ENCODE assay signal across 18 cellular contexts in the genomic region with DNA sequence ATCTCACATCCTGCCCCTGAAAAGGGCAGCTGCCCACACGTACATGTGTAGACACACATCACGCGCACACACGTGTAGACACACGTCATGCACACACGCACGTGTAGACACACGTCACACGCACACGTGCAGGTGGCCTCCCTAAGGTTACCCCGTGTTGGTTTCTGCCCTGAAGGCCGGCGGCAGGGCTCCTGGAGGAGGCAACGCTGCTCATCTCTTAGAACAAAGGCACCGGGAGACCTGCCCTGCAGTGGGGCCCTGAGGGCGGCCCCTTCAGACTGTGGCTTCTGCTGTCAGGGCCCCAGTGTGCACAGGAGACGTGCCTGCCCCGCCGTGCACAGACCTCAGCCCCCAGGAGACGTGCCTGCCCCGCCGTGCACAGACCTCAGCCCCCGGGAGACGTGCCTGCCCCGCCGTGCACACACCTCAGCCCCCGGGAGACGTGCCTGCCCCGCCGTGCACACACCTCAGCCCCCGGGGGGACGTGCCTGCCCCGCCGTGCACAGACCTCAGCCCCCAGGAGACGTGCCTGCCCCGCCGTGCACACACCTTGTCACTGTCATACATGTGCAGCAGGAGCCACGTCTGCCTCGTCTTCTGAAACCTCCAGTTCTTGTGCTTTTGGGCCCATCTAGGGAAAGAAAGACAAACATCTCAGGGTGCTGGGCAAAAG.
DNase-seq lines count a peak whose midpoint lies in the region; ATAC-seq and TF ChIP-seq lines count a peak whose summit lies in the region.
"Had no signal": no experiment of that assay in that cellular context is flagged by ENCODE, and none has a peak within 500 bp of the region (broad histone marks: within the 10 kb centered on the region; RNA-seq: fewer than 3 reads in every experiment).

No MANE protein-coding gene starts in this region.

- H3K4me3 Mint-ChIP-seq in nephron progenitor cell = no peak overlapping the region
- H3K4me3 Mint-ChIP-seq: activated naive CD8-positive, alpha-beta T cell treated with anti-CD3 and anti-CD28 coated beads, Interleukin-2, amount 50 U/mL, for 24 hours had no signal

- no peaks in the 10 kb centered on the region for H3K36me3 Mint-ChIP-seq in nephron progenitor cell (ENCODE audit: low read depth)

- H3K9ac ChIP-seq in OCI-LY1 (ENCODE audit: low read length) = peak overlapping the region; percentile 37; the same call in 1 of the 2 replicates

- H3K36me3 ChIP-seq in GM06990 (ENCODE audit: control insufficient read depth, insufficient read depth, low read length) = peaks cover 18% of the 10 kb centered on the region
- peaks cover 5% of the 10 kb centered on the region; the same call in 1 of the 2 replicates for H3K36me3 ChIP-seq in OCI-LY1 (ENCODE audit: insufficient read depth, low read length)

- TF ChIP-seq CTCF in GM06990 (IDR thresholded peaks at IDR 0.05; ENCODE audit: insufficient read depth, low read length, poor library complexity, severe bottlenecking) = no peak
- no peak for TF ChIP-seq CTCF in OCI-LY1 (IDR thresholded peaks at IDR 0.05; ENCODE audit: low read length)
- TF ChIP-seq CTCF in nephron progenitor cell (IDR thresholded peaks at IDR 0.05) = no peak

- no peak overlapping the region for H3K4me3 ChIP-seq in GM06990 (replicated peaks; ENCODE audit: low read depth, low read length)
- peak overlapping the region; percentile 9 for H3K4me3 ChIP-seq in OCI-LY1 (ENCODE audit: low read depth, low read length, poor library complexity, severe bottlenecking)

- H3K27me3 ChIP-seq in GM06990 (replicated peaks; ENCODE audit: control insufficient read depth, insufficient read depth, low read length) = no peaks in the 10 kb centered on the region
- no peaks in the 10 kb centered on the region for H3K27me3 ChIP-seq in OCI-LY1 (ENCODE audit: insufficient read depth, low read length)

- peaks cover 47% of the 10 kb centered on the region for H3K4me1 Mint-ChIP-seq in nephron progenitor cell
- H3K4me1 Mint-ChIP-seq: activated naive CD8-positive, alpha-beta T cell treated with anti-CD3 and anti-CD28 coated beads, Interleukin-2, amount 50 U/mL, for 24 hours had no signal

- peak overlapping the region; percentile 26; the same call in 1 of the 2 replicates for H3K4me2 ChIP-seq in OCI-LY1 (ENCODE audit: low read length)

- no peaks in the 10 kb centered on the region for H3K9me3 Mint-ChIP-seq in nephron progenitor cell
- H3K9me3 Mint-ChIP-seq: activated naive CD8-positive, alpha-beta T cell treated with anti-CD3 and anti-CD28 coated beads, Interleukin-2, amount 50 U/mL, for 24 hours had no signal

- no peaks in the 10 kb centered on the region; the same call in 1 of the 2 replicates for H3F3A ChIP-seq in OCI-LY1 (ENCODE audit: insufficient read depth, low read length)

- no peaks in the 10 kb centered on the region for H3K79me2 ChIP-seq in OCI-LY1 (ENCODE audit: insufficient read depth, low read length)

- H3K9me2 ChIP-seq in OCI-LY1 (ENCODE audit: low read depth, low read length) = no peaks in the 10 kb centered on the region

- peak overlapping the region; percentile 91 for H3K27ac Mint-ChIP-seq in nephron progenitor cell
- H3K27ac Mint-ChIP-seq: activated naive CD8-positive, alpha-beta T cell treated with anti-CD3 and anti-CD28 coated beads, Interleukin-2, amount 50 U/mL, for 24 hours had no signal

- H3K9me3 ChIP-seq in OCI-LY1 (ENCODE audit: low read length) = no peaks in the 10 kb centered on the region

- H3K27me3 Mint-ChIP-seq in nephron progenitor cell (ENCODE audit: low read depth, poor library complexity) = no peaks in the 10 kb centered on the region
- H3K27me3 Mint-ChIP-seq: activated naive CD8-positive, alpha-beta T cell treated with anti-CD3 and anti-CD28 coated beads, Interleukin-2, amount 50 U/mL, for 24 hours had no signal

- H2AFZ ChIP-seq in OCI-LY1 (ENCODE audit: low read length) = no peak overlapping the region

- no peaks in the 10 kb centered on the region for H4K20me1 ChIP-seq in OCI-LY1 (ENCODE audit: insufficient read depth, low read length)

- peak; percentile 48 for ATAC-seq in GM21423 (IDR thresholded peaks at IDR 0.05; ENCODE audit: unreplicated experiment)
- ATAC-seq: activated naive CD8-positive, alpha-beta T cell treated with anti-CD3 and anti-CD28 coated beads, Interleukin-2, amount 50 U/mL, for 24 hours; right cardiac atrium had no signal

- peak; percentile 65 for DNase-seq in GM06990 (ENCODE audit: extremely low read depth, insufficient read length)
- no peak for DNase-seq in nephron progenitor cell
- no peak for DNase-seq in NCI-H2081 treated with DMSO at 0.1 percent for 48 hours (lab: John Stamatoyannopoulos, UW)
- DNase-seq in 8988T = no peak
- no peak for DNase-seq in activated naive CD4-positive, alpha-beta T cell (lab: John Stamatoyannopoulos, UW)
- no peak for DNase-seq in AML-193 (lab: John Stamatoyannopoulos, UW)
- DNase-seq: activated CD4-positive, alpha-beta T cell treated with anti-CD3 and anti-CD28 coated beads, Interleukin-2, amount 50 U/mL, for 48 hours; activated naive CD8-positive, alpha-beta T cell treated with anti-CD3 and anti-CD28 coated beads, Interleukin-2, amount 50 U/mL, for 24 hours; effector CD8-positive, alpha-beta T cell; midbrain; MV-4-11; NCI-H2081; NCI-H69; nucleus accumbens; right cardiac atrium; substantia nigra had no signal

- peak overlapping the region; percentile 89 for H3K27ac ChIP-seq in OCI-LY1 (ENCODE audit: low read depth, low read length, poor library complexity, severe bottlenecking)

- peaks cover 72% of the 10 kb centered on the region for H3K4me1 ChIP-seq in OCI-LY1 (ENCODE audit: insufficient read depth, low read length, severe bottlenecking)
